ENCODE assay signal across 29 cellular contexts in genomic region chr4:108244576-108244975, GRCh38.
"Had no signal": no experiment of that assay in that cellular context is flagged by ENCODE, and none has a peak within 500 bp of the region (broad histone marks: within the 10 kb centered on the region; RNA-seq: fewer than 3 reads in every experiment).

No MANE protein-coding gene starts in this region.

- H3K9me3 ChIP-seq: colonic mucosa, gastrocnemius medialis, left lung, psoas muscle, sigmoid colon, stomach had no signal

- H3K27ac ChIP-seq: adrenal gland, cardiac muscle cell, colonic mucosa, epithelial cell of prostate, gastrocnemius medialis, left lung, neural progenitor cell, parathyroid adenoma, psoas muscle, sigmoid colon, stomach, tibial artery had no signal

- H3K4me3 ChIP-seq: adrenal gland, cardiac muscle cell, colonic mucosa, gastrocnemius medialis, left lung, neural progenitor cell, psoas muscle, sigmoid colon, stomach, tibial artery had no signal

- H3K4me1 Mint-ChIP-seq: activated CD8-positive, alpha-beta memory T cell treated with anti-CD3 and anti-CD28 coated beads, Interleukin-2, amount 10 ng/mL, durations not matched to agents 7 days and 5 days; natural killer cell; stimulated activated naive B cell treated with anti-CD40 and anti-IgM and Interleukin-4, amounts not matched to agents 10 μg/mL and 1 μg/mL and 100 μg/mL, for 72 hours had no signal

- DNase-seq: activated CD4-positive, alpha-beta T cell treated with anti-CD3 and anti-CD28 coated beads for 36 hours; activated CD4-positive, CD25-positive, alpha-beta regulatory T cell; activated CD8-positive, alpha-beta memory T cell treated with anti-CD3 and anti-CD28 coated beads, Interleukin-2, amount 10 ng/mL, durations not matched to agents 7 days and 5 days; activated CD8-positive, alpha-beta T cell treated with anti-CD3 and anti-CD28 coated beads, Interleukin-2, amount 10 ng/mL, durations not matched to agents 7 days and 5 days; activated naive CD4-positive, alpha-beta T cell; activated T-cell treated with anti-CD3 and anti-CD28 coated beads, Interleukin-2, amount 50 U/mL, for 72 hours; adrenal gland; aorta; cerebellar nuclear complex; colonic mucosa; effector CD8-positive, alpha-beta T cell; gastrocnemius medialis; glutamatergic neuron; left lung; natural killer cell; occipital lobe; psoas muscle; sigmoid colon; small intestine; stimulated activated naive B cell treated with anti-CD40 and anti-IgM and Interleukin-4, amounts not matched to agents 10 μg/mL and 1 μg/mL and 100 μg/mL, for 72 hours; stomach; tibial artery had no signal

- H3K27me3 ChIP-seq: adrenal gland, cardiac muscle cell, colonic mucosa, gastrocnemius medialis, left lung, neural progenitor cell, sigmoid colon, stomach, tibial artery had no signal

- H3K36me3 ChIP-seq: adrenal gland, cardiac muscle cell, colonic mucosa, gastrocnemius medialis, left lung, neural progenitor cell, sigmoid colon, stomach, tibial artery had no signal

- H3K36me3 Mint-ChIP-seq: neural progenitor cell; stimulated activated naive B cell treated with anti-CD40 and anti-IgM and Interleukin-4, amounts not matched to agents 10 μg/mL and 1 μg/mL and 100 μg/mL, for 72 hours had no signal

- H3K4me2 ChIP-seq: neural progenitor cell had no signal

- H3K4me3 Mint-ChIP-seq: activated CD4-positive, alpha-beta T cell treated with anti-CD3 and anti-CD28 coated beads for 36 hours; activated CD8-positive, alpha-beta memory T cell treated with anti-CD3 and anti-CD28 coated beads, Interleukin-2, amount 10 ng/mL, durations not matched to agents 7 days and 5 days; activated CD8-positive, alpha-beta T cell treated with anti-CD3 and anti-CD28 coated beads, Interleukin-2, amount 10 ng/mL, durations not matched to agents 7 days and 5 days; activated T-cell treated with anti-CD3 and anti-CD28 coated beads, Interleukin-2, amount 50 U/mL, for 72 hours; brain; natural killer cell; neural progenitor cell; stimulated activated naive B cell treated with anti-CD40 and anti-IgM and Interleukin-4, amounts not matched to agents 10 μg/mL and 1 μg/mL and 100 μg/mL, for 72 hours; T-helper 2 cell treated with Interferon-gamma antibody and Interleukin-4, amounts not matched to agents 5 μg/mL and 100 μg/mL, for 36 hours had no signal

- H3K27me3 Mint-ChIP-seq: activated CD4-positive, alpha-beta T cell treated with anti-CD3 and anti-CD28 coated beads for 36 hours; activated CD8-positive, alpha-beta memory T cell treated with anti-CD3 and anti-CD28 coated beads, Interleukin-2, amount 10 ng/mL, durations not matched to agents 7 days and 5 days; brain; stimulated activated naive B cell treated with anti-CD40 and anti-IgM and Interleukin-4, amounts not matched to agents 10 μg/mL and 1 μg/mL and 100 μg/mL, for 72 hours had no signal

- H3K79me2 ChIP-seq: parathyroid adenoma had no signal

- H3K27ac Mint-ChIP-seq: activated CD4-positive, alpha-beta T cell treated with anti-CD3 and anti-CD28 coated beads for 36 hours; activated CD8-positive, alpha-beta memory T cell treated with anti-CD3 and anti-CD28 coated beads, Interleukin-2, amount 10 ng/mL, durations not matched to agents 7 days and 5 days; activated CD8-positive, alpha-beta T cell treated with anti-CD3 and anti-CD28 coated beads, Interleukin-2, amount 10 ng/mL, durations not matched to agents 7 days and 5 days; activated naive CD4-positive, alpha-beta T cell treated with anti-CD3 and anti-CD28 coated beads, Interleukin-2, amount 50 U/mL, for 72 hours; activated T-cell treated with anti-CD3 and anti-CD28 coated beads, Interleukin-2, amount 50 U/mL, for 72 hours; brain; natural killer cell; neural progenitor cell; stimulated activated naive B cell treated with anti-CD40 and anti-IgM and Interleukin-4, amounts not matched to agents 10 μg/mL and 1 μg/mL and 100 μg/mL, for 72 hours; T-helper 2 cell treated with Interferon-gamma antibody and Interleukin-4, amounts not matched to agents 5 μg/mL and 100 μg/mL, for 36 hours had no signal

- H2AFZ ChIP-seq: neural progenitor cell, parathyroid adenoma had no signal

- H3K9ac ChIP-seq: neural progenitor cell, parathyroid adenoma had no signal

- H3K4me1 ChIP-seq: adrenal gland, colonic mucosa, gastrocnemius medialis, left lung, parathyroid adenoma, psoas muscle, sigmoid colon, stomach, tibial artery had no signal
